ENCODE assay signal across 8 cellular contexts in genomic region chr3:159852821-159853505, GRCh38. TPM values are rescaled to one million over a fixed set of nuclear protein-coding genes. Genes with fewer than 3 reads are reported as not detected.
DNase-seq lines count a peak whose midpoint lies in the region; ATAC-seq and TF ChIP-seq lines count a peak whose summit lies in the region.

No MANE protein-coding gene starts in this region.

- peak overlapping the region; percentile 91 for H3K23ac ChIP-seq in mesendoderm (ENCODE audit: low read length)

- H3K27me3 ChIP-seq in HUES6 (ENCODE audit: control insufficient read depth, insufficient read depth, low read length) (no peaks in the 10 kb centered on the region), dorsolateral prefrontal cortex (no peaks in the 10 kb centered on the region), mesendoderm (ENCODE audit: insufficient read depth, low read length, poor library complexity) (no peaks in the 10 kb centered on the region)

- H3K4me2 ChIP-seq in mesendoderm (ENCODE audit: low read length): no peak overlapping the region

- peak overlapping the region; percentile 73 for H3K27ac ChIP-seq in HUES6 (ENCODE audit: low read depth, low read length)
- peak overlapping the region; percentile 61 to 100 (median 94) for H3K27ac ChIP-seq in dorsolateral prefrontal cortex
- peak overlapping the region; percentile 79 for H3K27ac ChIP-seq in mesendoderm (ENCODE audit: low read depth, low read length)

- no peak overlapping the region for H3K4ac ChIP-seq in mesendoderm (ENCODE audit: low read depth, low read length)

- TF ChIP-seq CTCF in CD14-positive monocyte (IDR thresholded peaks at IDR 0.05) (no peak), dorsolateral prefrontal cortex (IDR thresholded peaks at IDR 0.05 in 54 of 56, conservative IDR thresholded peaks at IDR 0.05 in 2 of 56; ENCODE audit: low read depth in 1 of 56, partially characterized antibody in 56 of 56) (no peak), GM10248 (IDR thresholded peaks at IDR 0.05; ENCODE audit: control extremely low read depth, extremely low read depth, low read depth, missing control alignments) (no peak)

- peak overlapping the region; percentile 59 for H3K9ac ChIP-seq in HUES6 (ENCODE audit: low read length)
- peak overlapping the region; percentile 29 for H3K9ac ChIP-seq in mesendoderm (ENCODE audit: low read length)

- POLR2A ChIA-PET in GM10248 (lab: Yijun Ruan, JAX): no interaction called here

- peaks cover 12% of the 10 kb centered on the region for H3K9me3 ChIP-seq in HUES6 (ENCODE audit: control insufficient read depth, insufficient read depth, low read depth, low read length)

- H3K79me2 ChIP-seq in mesendoderm (ENCODE audit: control insufficient read depth, insufficient read depth, low read length): peaks cover 2% of the 10 kb centered on the region

- peak overlapping the region; percentile 69 to 86 for H3K4me3 Mint-ChIP-seq in CD14-positive monocyte

- no peak overlapping the region for H2BK120ac ChIP-seq in mesendoderm (ENCODE audit: low read depth, low read length)

- no CpG with 5 or more reads among the region's 11 CpGs for WGBS in mesendoderm (ENCODE audit: extremely low coverage, insufficient coverage, low lambda C conversion rate)

- H3K4me1 Mint-ChIP-seq in CD14-positive monocyte: peaks cover 49% of the 10 kb centered on the region

- no peak for DNase-seq in CD14-positive monocyte (ENCODE audit: low spot score)
- peak in 8 of 10 donors; percentile 50 to 78 (median 64) for DNase-seq in dorsolateral prefrontal cortex
- DNase-seq in mesendoderm: peak; percentile 93
- no peak for DNase-seq in activated naive CD4-positive, alpha-beta T cell treated with anti-CD3 and anti-CD28 coated beads, Interleukin-2, amount 50 U/mL, for 72 hours (ENCODE audit: low spot score in 2 of 2)
- DNase-seq in GM10248 (ENCODE audit: extremely low spot score): no peak
- DNase-seq in NOMO-1 treated with DMSO at 0.1 percent for 48 hours (lab: John Stamatoyannopoulos, UW; ENCODE audit: unreplicated experiment): no peak

- H3K4me1 ChIP-seq in HUES6 (ENCODE audit: control insufficient read depth, insufficient read depth, low read length) (peaks cover 49% of the 10 kb centered on the region), mesendoderm (ENCODE audit: control insufficient read depth, low read depth, low read length) (peaks cover 10% of the 10 kb centered on the region)

- peak overlapping the region in 6 of 7 donors; percentile 4 to 84 (median 60) for H3K27ac Mint-ChIP-seq in CD14-positive monocyte
- no peak overlapping the region for H3K27ac Mint-ChIP-seq in activated naive CD4-positive, alpha-beta T cell treated with anti-CD3 and anti-CD28 coated beads, Interleukin-2, amount 50 U/mL, for 72 hours

- H2BK15ac ChIP-seq in mesendoderm (replicated peaks; ENCODE audit: low read depth): no peak overlapping the region

- peaks cover 5% of the 10 kb centered on the region for H3K79me1 ChIP-seq in mesendoderm (ENCODE audit: low read length)

- peak overlapping the region; percentile 71 for H3K56ac ChIP-seq in mesendoderm (ENCODE audit: low read length)

- peaks cover 0 to 4% of the 10 kb centered on the region in 2 donors for H3K36me3 Mint-ChIP-seq in CD14-positive monocyte
- no peaks in the 10 kb centered on the region for H3K36me3 Mint-ChIP-seq in activated naive CD4-positive, alpha-beta T cell treated with anti-CD3 and anti-CD28 coated beads, Interleukin-2, amount 50 U/mL, for 72 hours

- intact Hi-C loops in CD14-positive monocyte (cut with micrococcal nuclease): no loop called here
- intact Hi-C loops in dorsolateral prefrontal cortex (cut with DNase I): no loop called here

- CTCF ChIA-PET in GM10248 (lab: Yijun Ruan, JAX): interaction anchor here (0.7 to 6.2 kb wide), 11 partner anchors 8 to 180 kb away, joined by 3 to 45 read pairs (median 6); partner anchors contain the start of gene SCHIP1

- no peak overlapping the region for H4K5ac ChIP-seq in mesendoderm (ENCODE audit: low read length)

- no peak for ATAC-seq in activated naive CD4-positive, alpha-beta T cell treated with anti-CD3 and anti-CD28 coated beads, Interleukin-2, amount 50 U/mL, for 72 hours
- ATAC-seq in GM21717 (IDR thresholded peaks at IDR 0.05; ENCODE audit: unreplicated experiment): no peak

- H3K4me3 ChIP-seq in HUES6 (ENCODE audit: low read depth, low read length) (peak overlapping the region; percentile 22; the same call in 1 of the 2 replicates), dorsolateral prefrontal cortex (peak overlapping the region; percentile 3 to 66 (median 41)), mesendoderm (ENCODE audit: low read length) (no peak overlapping the region)

- H3K18ac ChIP-seq in mesendoderm (ENCODE audit: low read length): no peak overlapping the region

- H4K8ac ChIP-seq in mesendoderm (ENCODE audit: low read depth, low read length): peak overlapping the region; percentile 83

- H3K36me3 ChIP-seq in HUES6 (ENCODE audit: control insufficient read depth, insufficient read depth, low read length) (no peaks in the 10 kb centered on the region), mesendoderm (ENCODE audit: control insufficient read depth, insufficient read depth, low read length) (no peaks in the 10 kb centered on the region)

- no peak overlapping the region for H2BK5ac ChIP-seq in mesendoderm (ENCODE audit: low read length)

- no peak overlapping the region for H2AK5ac ChIP-seq in mesendoderm (ENCODE audit: low read length)

- peaks cover 10 to 27% (median 24%) of the 10 kb centered on the region in 7 donors for H3K9me3 Mint-ChIP-seq in CD14-positive monocyte
- no peaks in the 10 kb centered on the region for H3K9me3 Mint-ChIP-seq in activated naive CD4-positive, alpha-beta T cell treated with anti-CD3 and anti-CD28 coated beads, Interleukin-2, amount 50 U/mL, for 72 hours

- peaks cover 0 to 2% (median 0%) of the 10 kb centered on the region in 3 donors for H3K27me3 Mint-ChIP-seq in CD14-positive monocyte (ENCODE audit: low read depth in 3 of 3)

RNA-seq across cellular contexts. Expression of gene SCHIP1, which starts 13.3 kb away (rescaled TPM):
- not detected for polyA plus RNA-seq in CD14-positive monocyte
- total RNA-seq in dorsolateral prefrontal cortex: 100 to 1,000 TPM in 47 of 120 experiments, 10 to 100 TPM in 73; 43.3 to 151 (median 93.9) TPM
- polyA plus RNA-seq in mesendoderm (2013, experiment 1 of 2): 6.3 TPM
- 7.4 TPM for polyA plus RNA-seq in mesendoderm (2013, experiment 2 of 2)
- total RNA-seq in activated naive CD4-positive, alpha-beta T cell treated with anti-CD3 and anti-CD28 coated beads, Interleukin-2, amount 50 U/mL, for 72 hours: not detected

Comparison
In these comparisons a context has a peak if more than half of its experiments do, and no peak if none do; other contexts are left out.
1. DNase-seq: peak in dorsolateral prefrontal cortex (8 of 10) and mesendoderm (single experiment); none in CD14-positive monocyte (single experiment), activated naive CD4-positive, alpha-beta T cell treated with anti-CD3 and anti-CD28 coated beads, Interleukin-2, amount 50 U/mL, for 72 hours (0 of 2), GM10248 (single experiment) and NOMO-1 treated with DMSO at 0.1 percent for 48 hours (single experiment).
2. H3K27ac Mint-ChIP-seq: peak in CD14-positive monocyte (6 of 7); none in activated naive CD4-positive, alpha-beta T cell treated with anti-CD3 and anti-CD28 coated beads, Interleukin-2, amount 50 U/mL, for 72 hours (0 of 2).
3. RNA of gene SCHIP1, which starts 13.3 kb away (total RNA-seq): 43.3 to 151 TPM in dorsolateral prefrontal cortex; not detected in activated naive CD4-positive, alpha-beta T cell treated with anti-CD3 and anti-CD28 coated beads, Interleukin-2, amount 50 U/mL, for 72 hours; every median in the first group is over 10 times any median in the second.
4. Peak in every context shown above with its lines, with median percentiles within 50 percentile points of each other: H3K27ac ChIP-seq.